ENCODE assay signal across 13 cellular contexts in the genomic region with DNA sequence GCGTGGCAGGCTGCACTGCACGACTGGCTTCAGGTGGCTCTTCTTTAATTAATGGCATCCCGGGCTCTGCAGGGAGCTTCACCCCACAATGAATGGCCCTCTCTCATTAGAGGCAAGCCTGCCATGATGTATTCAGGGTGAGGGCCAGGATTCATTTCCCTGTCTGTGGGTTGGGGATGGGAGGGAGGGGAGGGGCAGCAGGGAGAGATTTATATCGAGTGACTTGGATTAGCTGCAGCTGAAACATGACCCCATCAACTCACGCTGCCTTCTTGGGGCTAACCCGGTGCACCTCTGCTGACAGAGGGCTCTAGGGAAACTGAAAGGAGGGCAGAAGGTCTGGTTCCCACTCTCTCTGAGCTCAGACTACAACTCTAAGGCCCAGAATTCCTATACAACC. TPM values are rescaled to one million over a fixed set of nuclear protein-coding genes. Genes with fewer than 3 reads are reported as not detected.
DNase-seq lines count a peak whose midpoint lies in the region; ATAC-seq, FAIRE-seq and TF ChIP-seq lines count a peak whose summit lies in the region.
"Had no signal": no experiment of that assay in that cellular context is flagged by ENCODE, and none has a peak within 500 bp of the region (broad histone marks: within the 10 kb centered on the region; RNA-seq: fewer than 3 reads in every experiment).

No MANE protein-coding gene starts in this region.

- H3K4me3 ChIP-seq in K562: no peak overlapping the region
- H3K4me3 ChIP-seq: SJCRH30 had no signal

- no peaks in the 10 kb centered on the region for H4K20me1 ChIP-seq in K562 (replicated peaks; ENCODE audit: control insufficient read depth, insufficient read depth, low read length)

- no TSS peak for BruUV-seq in K562 (replicated peaks; lab: Mats Ljungman, UMichigan)

- CTCF ChIA-PET in K562 (lab: Yijun Ruan, JAX; ENCODE audit: low intra/inter-chr PET ratio): interaction anchor here (0.6 kb wide), 1 partner anchor 18 kb away, joined by 3 read pairs; no protein-coding TSS in a partner anchor

- in situ Hi-C loops in K562 (cut with MboI): no loop called here

- intact Hi-C loops in K562 (cut with micrococcal nuclease): no loop called here

- no peak overlapping the region for H2AFZ ChIP-seq in K562 (ENCODE audit: low read depth, low read length)

- H3K4me1 ChIP-seq in K562 (replicated peaks in 1 of 2; ENCODE audit: control insufficient read depth in 2 of 2, insufficient read depth in 2 of 2, low read length in 2 of 2): peaks cover 4 to 12% of the 10 kb centered on the region in 2 experiments; a peak in 3 of 5 replicates
- H3K4me1 ChIP-seq: BE2C, SJCRH30 had no signal

- POLR2A ChIA-PET in K562 (lab: Yijun Ruan, JAX): interaction anchor here (0.6 to 1.0 kb wide), 3 partner anchors 21 to 63 kb away, joined by 3 read pairs; no protein-coding TSS in a partner anchor

- no peak for FAIRE-seq in K562 (lab: Jason Lieb, UNC)

- TF ChIP-seq POLR2A in K562 (conservative IDR thresholded peaks at IDR 0.05): no peak

- H3K4me2 ChIP-seq in K562 (ENCODE audit: insufficient read depth, low read length): no peak overlapping the region

- TF ChIP-seq CTCF in K562 (IDR thresholded peaks at IDR 0.05 in 2 of 3, conservative IDR thresholded peaks at IDR 0.05 in 1 of 3; ENCODE audit: insufficient read depth in 2 of 3, low read depth in 1 of 3, low read length in 3 of 3): no peak

- no peak overlapping the region for H3K27ac ChIP-seq in K562 (ENCODE audit: extremely low read depth, low read depth, low read length)
- H3K27ac ChIP-seq: RWPE1, SJCRH30 had no signal

- TF ChIP-seq EP300 in K562 (IDR thresholded peaks at IDR 0.05; ENCODE audit: low read length): no peak

- peaks cover 70% of the 10 kb centered on the region for H3K36me3 ChIP-seq in K562 (ENCODE audit: control insufficient read depth, insufficient read depth, low read length)
- H3K36me3 ChIP-seq: BE2C had no signal

- H3K79me2 ChIP-seq in K562 (ENCODE audit: control insufficient read depth, insufficient read depth, low read length): no peaks in the 10 kb centered on the region

- no peaks in the 10 kb centered on the region for H3K9me1 ChIP-seq in K562 (ENCODE audit: control insufficient read depth, insufficient read depth, low read length)

- ATAC-seq in K562 (peak; percentile 53), GM18511 (IDR thresholded peaks at IDR 0.05; ENCODE audit: unreplicated experiment) (no peak)

- 39% methylated on average over 5 of the region's 6 CpGs for WGBS in K562 (ENCODE audit: insufficient coverage, low coverage, missing lambda C conversion rate)

- TF ChIP-seq RAD21 in K562 (CRISPR knock-in tag; conservative IDR thresholded peaks at IDR 0.05 in 1 of 2, IDR thresholded peaks at IDR 0.05 in 1 of 2): no peak

- no peaks in the 10 kb centered on the region for H3K9me3 ChIP-seq in K562 (replicated peaks; ENCODE audit: control insufficient read depth, insufficient read depth, low read depth, low read length)
- H3K9me3 ChIP-seq: BE2C, SJCRH30 had no signal

- peak; percentile 80 for DNase-seq in NCI-H2107 (lab: John Stamatoyannopoulos, UW)
- DNase-seq in NCI-H524 treated with DMSO at 0.1 percent for 48 hours (lab: John Stamatoyannopoulos, UW): peak; percentile 17
- DNase-seq in K562 (ENCODE audit: extremely low read depth in 1 of 4, low spot score in 3 of 4): peak in 1 of 4 experiments; percentile 13
- no peak for DNase-seq in KG1 (lab: John Stamatoyannopoulos, UW)
- no peak for DNase-seq in UCSD-AML1 (lab: John Stamatoyannopoulos, UW; ENCODE audit: unreplicated experiment)
- DNase-seq in DMS153 treated with DMSO at 0.1 percent for 48 hours (lab: John Stamatoyannopoulos, UW; ENCODE audit: unreplicated experiment): no peak
- DNase-seq: BE2C, H9, IMR-90, NCI-H1694 treated with DMSO at 0.1 percent for 48 hours, SJCRH30 had no signal

- peak overlapping the region in 1 of 2 experiments; percentile 31; a peak in 1 of 4 replicates for H3K9ac ChIP-seq in K562 (ENCODE audit: insufficient read depth in 1 of 2, low read depth in 2 of 2, low read length in 2 of 2)

- no peaks in the 10 kb centered on the region for H3K27me3 ChIP-seq in K562 (ENCODE audit: control insufficient read depth in 2 of 2, insufficient read depth in 2 of 2, low read length in 2 of 2)
- H3K27me3 ChIP-seq: BE2C, SJCRH30 had no signal

TF ChIP-seq in K562, 482 proteins besides CTCF, POLR2A, EP300 and RAD21 (continues in another document):
- TF ChIP-seq ZNF311 (CRISPR knock-in tag; IDR thresholded peaks at IDR 0.05): no peak
- TF ChIP-seq ZNF263 (CRISPR knock-in tag; IDR thresholded peaks at IDR 0.05; ENCODE audit: borderline replicate concordance): no peak
- no peak for TF ChIP-seq ZNF655 (CRISPR knock-in tag; IDR thresholded peaks at IDR 0.05)
- TF ChIP-seq THRA (IDR thresholded peaks at IDR 0.05): no peak
- TF ChIP-seq TCF15 (CRISPR knock-in tag; IDR thresholded peaks at IDR 0.05): no peak
- no peak for TF ChIP-seq DDX20 (tag; IDR thresholded peaks at IDR 0.05; ENCODE audit: low read depth)
- TF ChIP-seq TFAM (CRISPR knock-in tag; conservative IDR thresholded peaks at IDR 0.05): no peak
- TF ChIP-seq, protein P1, sequence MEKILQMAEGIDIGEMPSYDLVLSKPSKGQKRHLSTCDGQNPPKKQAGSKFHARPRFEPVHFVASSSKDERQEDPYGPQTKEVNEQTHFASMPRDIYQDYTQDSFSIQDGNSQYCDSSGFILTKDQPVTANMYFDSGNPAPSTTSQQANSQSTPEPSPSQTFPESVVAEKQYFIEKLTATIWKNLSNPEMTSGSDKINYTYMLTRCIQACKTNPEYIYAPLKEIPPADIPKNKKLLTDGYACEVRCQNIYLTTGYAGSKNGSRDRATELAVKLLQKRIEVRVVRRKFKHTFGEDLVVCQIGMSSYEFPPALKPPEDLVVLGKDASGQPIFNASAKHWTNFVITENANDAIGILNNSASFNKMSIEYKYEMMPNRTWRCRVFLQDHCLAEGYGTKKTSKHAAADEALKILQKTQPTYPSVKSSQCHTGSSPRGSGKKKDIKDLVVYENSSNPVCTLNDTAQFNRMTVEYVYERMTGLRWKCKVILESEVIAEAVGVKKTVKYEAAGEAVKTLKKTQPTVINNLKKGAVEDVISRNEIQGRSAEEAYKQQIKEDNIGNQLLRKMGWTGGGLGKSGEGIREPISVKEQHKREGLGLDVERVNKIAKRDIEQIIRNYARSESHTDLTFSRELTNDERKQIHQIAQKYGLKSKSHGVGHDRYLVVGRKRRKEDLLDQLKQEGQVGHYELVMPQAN (IDR thresholded peaks at IDR 0.05; ENCODE audit: borderline replicate concordance): no peak
- TF ChIP-seq, protein P2, sequence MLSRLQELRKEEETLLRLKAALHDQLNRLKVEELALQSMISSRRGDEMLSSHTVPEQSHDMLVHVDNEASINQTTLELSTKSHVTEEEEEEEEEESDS (CRISPR knock-in tag; IDR thresholded peaks at IDR 0.05): no peak
- no peak for TF ChIP-seq TAL1 (IDR thresholded peaks at IDR 0.05)
- TF ChIP-seq ZNF830 (CRISPR knock-in tag; IDR thresholded peaks at IDR 0.05): no peak
- TF ChIP-seq ZNF146 (CRISPR knock-in tag; IDR thresholded peaks at IDR 0.05; ENCODE audit: unreplicated experiment): no peak

RNA-seq across cellular contexts. Expression of gene ERI3, which starts 54.2 kb away (rescaled TPM):
- total RNA-seq in K562 (2011; cell fraction: chromatin; rRNA removed; ENCODE audit: low replicate concordance): 46.7 and 60.1 TPM in 2 replicates
- total RNA-seq in K562 (2011; cell fraction: nucleolus; rRNA removed): 42.9 and 47.8 TPM in 2 replicates
- 36.1 and 43.2 TPM in 2 replicates for total RNA-seq in K562 (2011; cell fraction: nucleoplasm; rRNA removed)
- total RNA-seq in K562 (2014; rRNA removed) (68.3 and 104 TPM in 2 replicates), K562 (2014; rRNA removed; fragmentation: Illumina TruSeq; extraction: Trizol) (46.0 and 49.4 TPM in 2 replicates), K562 (2015; rRNA removed; fragmentation: Illumina TruSeq; extraction: Trizol) (56.6 and 60.8 TPM in 2 replicates), K562 (2021) (93.4 and 95.6 TPM in 2 replicates)
- polyA plus RNA-seq in K562 (2011; rRNA removed) (67.2 and 78.9 TPM in 2 replicates), K562 (2014; fragmentation: Illumina TruSeq; extraction: Trizol) (72.9 and 87.0 TPM in 2 replicates), K562 (2014; fragmentation: Nextera tagmentation; extraction: Ambion mirVana) (10 to 100 TPM; 47.8 to 78.4 TPM), K562 (2014; rRNA removed) (56.9 and 67.2 TPM in 2 replicates)
- 111 and 174 TPM in 2 replicates for polyA plus RNA-seq in K562 (2011; cell fraction: cytosol; rRNA removed)
- polyA plus RNA-seq in K562 (2011; cell fraction: nucleus; rRNA removed): 60.6 and 65.5 TPM in 2 replicates
- polyA plus RNA-seq in K562 (2012): 82.3 and 83.0 TPM in 2 replicates
- 51.7 and 62.4 TPM in 2 replicates for polyA minus RNA-seq in K562 (2011; rRNA and poly(A)+ RNA removed)
- 60.6 and 72.0 TPM in 2 replicates for polyA minus RNA-seq in K562 (2011; cell fraction: cytosol; rRNA and poly(A)+ RNA removed)
- 21.0 and 34.3 TPM in 2 replicates for polyA minus RNA-seq in K562 (2011; cell fraction: nucleus; rRNA and poly(A)+ RNA removed)

Comparison
In these comparisons a context has a peak if more than half of its experiments do, and no peak if none do; other contexts are left out.
1. DNase-seq: peak in NCI-H2107 (single experiment) and NCI-H524 treated with DMSO at 0.1 percent for 48 hours (single experiment); none in KG1 (single experiment), UCSD-AML1 (single experiment) and DMS153 treated with DMSO at 0.1 percent for 48 hours (single experiment).